Comparison of ENCODE assay signal across 13 cellular contexts in genomic region chr3:158127250-158128219, GRCh38. TPM values are rescaled to one million over a fixed set of nuclear protein-coding genes. Genes with fewer than 3 reads are reported as not detected.
DNase-seq lines count a peak whose midpoint lies in the region; ATAC-seq and TF ChIP-seq lines count a peak whose summit lies in the region.
"Had no signal": no experiment of that assay in that cellular context is flagged by ENCODE, and none has a peak within 500 bp of the region (broad histone marks: within the 10 kb centered on the region; RNA-seq: fewer than 3 reads in every experiment).

No MANE protein-coding gene starts in this region.

- H3F3A ChIP-seq in PC-9 (ENCODE audit: insufficient read depth, low read depth) = no peaks in the 10 kb centered on the region

- ATAC-seq in esophagus mucosa = peak; percentile 69
- ATAC-seq in HG03342 (IDR thresholded peaks at IDR 0.05; ENCODE audit: unreplicated experiment) = no peak

- H3K36me3 ChIP-seq in PC-9 (ENCODE audit: low read depth) (peaks cover 20% of the 10 kb centered on the region), BE2C (peaks cover 44% of the 10 kb centered on the region)
- H3K36me3 ChIP-seq: prostate gland had no signal

- H3K27me3 ChIP-seq in PC-9 (ENCODE audit: insufficient read depth, low read depth) (no peaks in the 10 kb centered on the region), BE2C (no peaks in the 10 kb centered on the region)

- TF ChIP-seq CTCF in PC-9 (conservative IDR thresholded peaks at IDR 0.05) (no peak), BE2C (IDR thresholded peaks at IDR 0.05; ENCODE audit: low read depth, low read length) (no peak)

- H3K9me2 ChIP-seq in PC-9 (ENCODE audit: insufficient read depth) = no peaks in the 10 kb centered on the region

- H3K79me2 ChIP-seq in PC-9 (ENCODE audit: low read depth) = no peaks in the 10 kb centered on the region

- H3K4me1 ChIP-seq in PC-9 (replicated peaks; ENCODE audit: insufficient read depth) (0 out of 2 replicates have a peak, but pooled peaks cover 11% of the 10 kb centered on the region), BE2C (peaks cover 3% of the 10 kb centered on the region; the same call in 1 of the 2 replicates)
- H3K4me1 ChIP-seq: prostate gland had no signal

- no peak overlapping the region for H3K4me2 ChIP-seq in PC-9

- no peaks in the 10 kb centered on the region for H4K20me1 ChIP-seq in PC-9 (ENCODE audit: insufficient read depth)

- H3K9me3 ChIP-seq in PC-9 (ENCODE audit: insufficient read depth, low read depth) (no peaks in the 10 kb centered on the region), BE2C (no peaks in the 10 kb centered on the region)
- H3K9me3 ChIP-seq: prostate gland had no signal

- no peak overlapping the region for H2AFZ ChIP-seq in PC-9

- H3K4me3 ChIP-seq in PC-9 (no peak overlapping the region), BE2C (ENCODE audit: low read depth, low read length) (no peak overlapping the region)
- H3K4me3 ChIP-seq: prostate gland had no signal

- intact Hi-C loops in PC-9 (cut with micrococcal nuclease; ENCODE audit: unreplicated experiment) = no loop called here

- in situ Hi-C loops in Caki2 (cut with HindIII; ENCODE audit: low pct_unique_long_range_greater_than_20kb, low sequenced_read_pairs) = no loop called here

- BruUV-seq in PC-9 (replicated peaks; lab: Mats Ljungman, UMichigan) = no TSS peak

- DNase-seq in Caki2 (ENCODE audit: low read depth) = peak; percentile 86
- DNase-seq in H4 (ENCODE audit: low spot score) = peak; percentile 14
- DNase-seq in PC-9 = peak; percentile 45 to 62
- no peak for DNase-seq in BE2C
- DNase-seq in stimulated activated CD4-positive, alpha-beta T cell treated with anti-CD3 and anti-CD28 coated beads, Interleukin-15, amount 100 ng/mL, for 24 hours = no peak
- DNase-seq in OCI-M1 (lab: John Stamatoyannopoulos, UW) = no peak
- DNase-seq: amygdala; NCI-H1694; stimulated activated CD4-positive, alpha-beta T cell treated with anti-CD3 and anti-CD28 coated beads, Interleukin-4, amount 100 ng/mL, for 4 hours had no signal

- POLR2A ChIA-PET in PC-9 (lab: Charles Lee; ENCODE audit: unreplicated experiment) = no interaction called here

- H3K27ac ChIP-seq in PC-9 = peak overlapping the region; percentile 18; the same call in 1 of the 2 replicates
- H3K27ac ChIP-seq: prostate gland had no signal

- CTCF ChIA-PET in PC-9 (lab: Charles Lee) = interaction anchor here (0.6 kb wide), 1 partner anchor 414 kb away, joined by 3 read pairs; no protein-coding TSS in a partner anchor

RNA-seq across cellular contexts. Expression of gene RSRC1, which starts 17.6 kb away (rescaled TPM):
- 57.2 and 72.1 TPM in 2 replicates for total RNA-seq in Caki2 (2014; rRNA removed; shearing (Covaris generic); ENCODE audit: low replicate concordance)
- 78.5 and 89.7 TPM in 2 replicates for total RNA-seq in H4 (2014; rRNA removed; shearing (Covaris generic))
- total RNA-seq in PC-9 (2021) = 43.1 and 60.3 TPM in 2 replicates
- total RNA-seq in esophagus mucosa = 16.9 TPM
- polyA plus RNA-seq in BE2C (2012; ENCODE audit: insufficient read depth, insufficient read length, low read depth) = 46.9 TPM

RNA-seq across cellular contexts. Expression of gene SHOX2, which starts 21.3 kb away (rescaled TPM):
- 0.78 and 0.98 TPM in 2 replicates for total RNA-seq in Caki2 (2014; rRNA removed; shearing (Covaris generic); ENCODE audit: low replicate concordance)
- total RNA-seq in H4 (2014; rRNA removed; shearing (Covaris generic)) = 3.0 and 4.3 TPM in 2 replicates
- total RNA-seq in PC-9 (2021) (0.95 and 1.0 TPM in 2 replicates), esophagus mucosa (not detected)
- polyA plus RNA-seq in BE2C (2012; ENCODE audit: insufficient read depth, insufficient read length, low read depth) = 60.4 TPM
- total RNA-seq: CD4-positive, alpha-beta memory T cell had no signal
- polyA plus RNA-seq: CD4-positive, alpha-beta memory T cell had no signal

Comparison
In these comparisons a context has a peak if more than half of its experiments do, and no peak if none do; other contexts are left out.
1. DNase-seq: peak in Caki2 (single experiment), H4 (single experiment) and PC-9 (2 of 2); none in BE2C (single experiment), stimulated activated CD4-positive, alpha-beta T cell treated with anti-CD3 and anti-CD28 coated beads, Interleukin-15, amount 100 ng/mL, for 24 hours (single experiment) and OCI-M1 (single experiment).